Comparison of ENCODE assay signal across 1 cellular context in genomic region chr9:93566408-93567270, GRCh38.
TF ChIP-seq lines count a peak whose summit lies in the region.

No MANE protein-coding gene starts in this region.

TF ChIP-seq in HEK293, 187 proteins besides CTCF, POLR2A, EP300 and RAD21 (continued from another document and continues in another):
- TF ChIP-seq, protein P1, sequence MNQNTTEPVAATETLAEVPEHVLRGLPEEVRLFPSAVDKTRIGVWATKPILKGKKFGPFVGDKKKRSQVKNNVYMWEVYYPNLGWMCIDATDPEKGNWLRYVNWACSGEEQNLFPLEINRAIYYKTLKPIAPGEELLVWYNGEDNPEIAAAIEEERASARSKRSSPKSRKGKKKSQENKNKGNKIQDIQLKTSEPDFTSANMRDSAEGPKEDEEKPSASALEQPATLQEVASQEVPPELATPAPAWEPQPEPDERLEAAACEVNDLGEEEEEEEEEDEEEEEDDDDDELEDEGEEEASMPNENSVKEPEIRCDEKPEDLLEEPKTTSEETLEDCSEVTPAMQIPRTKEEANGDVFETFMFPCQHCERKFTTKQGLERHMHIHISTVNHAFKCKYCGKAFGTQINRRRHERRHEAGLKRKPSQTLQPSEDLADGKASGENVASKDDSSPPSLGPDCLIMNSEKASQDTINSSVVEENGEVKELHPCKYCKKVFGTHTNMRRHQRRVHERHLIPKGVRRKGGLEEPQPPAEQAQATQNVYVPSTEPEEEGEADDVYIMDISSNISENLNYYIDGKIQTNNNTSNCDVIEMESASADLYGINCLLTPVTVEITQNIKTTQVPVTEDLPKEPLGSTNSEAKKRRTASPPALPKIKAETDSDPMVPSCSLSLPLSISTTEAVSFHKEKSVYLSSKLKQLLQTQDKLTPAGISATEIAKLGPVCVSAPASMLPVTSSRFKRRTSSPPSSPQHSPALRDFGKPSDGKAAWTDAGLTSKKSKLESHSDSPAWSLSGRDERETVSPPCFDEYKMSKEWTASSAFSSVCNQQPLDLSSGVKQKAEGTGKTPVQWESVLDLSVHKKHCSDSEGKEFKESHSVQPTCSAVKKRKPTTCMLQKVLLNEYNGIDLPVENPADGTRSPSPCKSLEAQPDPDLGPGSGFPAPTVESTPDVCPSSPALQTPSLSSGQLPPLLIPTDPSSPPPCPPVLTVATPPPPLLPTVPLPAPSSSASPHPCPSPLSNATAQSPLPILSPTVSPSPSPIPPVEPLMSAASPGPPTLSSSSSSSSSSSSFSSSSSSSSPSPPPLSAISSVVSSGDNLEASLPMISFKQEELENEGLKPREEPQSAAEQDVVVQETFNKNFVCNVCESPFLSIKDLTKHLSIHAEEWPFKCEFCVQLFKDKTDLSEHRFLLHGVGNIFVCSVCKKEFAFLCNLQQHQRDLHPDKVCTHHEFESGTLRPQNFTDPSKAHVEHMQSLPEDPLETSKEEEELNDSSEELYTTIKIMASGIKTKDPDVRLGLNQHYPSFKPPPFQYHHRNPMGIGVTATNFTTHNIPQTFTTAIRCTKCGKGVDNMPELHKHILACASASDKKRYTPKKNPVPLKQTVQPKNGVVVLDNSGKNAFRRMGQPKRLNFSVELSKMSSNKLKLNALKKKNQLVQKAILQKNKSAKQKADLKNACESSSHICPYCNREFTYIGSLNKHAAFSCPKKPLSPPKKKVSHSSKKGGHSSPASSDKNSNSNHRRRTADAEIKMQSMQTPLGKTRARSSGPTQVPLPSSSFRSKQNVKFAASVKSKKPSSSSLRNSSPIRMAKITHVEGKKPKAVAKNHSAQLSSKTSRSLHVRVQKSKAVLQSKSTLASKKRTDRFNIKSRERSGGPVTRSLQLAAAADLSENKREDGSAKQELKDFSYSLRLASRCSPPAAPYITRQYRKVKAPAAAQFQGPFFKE (tag by site-specific recombination; IDR thresholded peaks at IDR 0.05; ENCODE audit: borderline replicate concordance), result no peak
- TF ChIP-seq ZNF311 (tag by site-specific recombination; IDR thresholded peaks at IDR 0.05; ENCODE audit: borderline replicate concordance) (no peak), ZNF677 (tag by site-specific recombination; IDR thresholded peaks at IDR 0.05) (no peak), ZNF114 (tag by site-specific recombination; IDR thresholded peaks at IDR 0.05) (no peak), ZNF335 (tag by site-specific recombination; conservative IDR thresholded peaks at IDR 0.05) (no peak; the same call in 1 of the 2 replicates), ZNF555 (tag by site-specific recombination; conservative IDR thresholded peaks at IDR 0.05) (no peak), KLF10 (tag by site-specific recombination; IDR thresholded peaks at IDR 0.05) (peak; percentile 54; the same call in 1 of the 2 replicates), ZNF391 (tag by site-specific recombination; IDR thresholded peaks at IDR 0.05; ENCODE audit: borderline replicate concordance, low read depth) (no peak), ZNF610 (tag by site-specific recombination; IDR thresholded peaks at IDR 0.05; ENCODE audit: borderline replicate concordance) (peak; percentile 37; the same call in 1 of the 2 replicates), YY2 (tag by site-specific recombination; IDR thresholded peaks at IDR 0.05) (no peak), ZNF404 (tag by site-specific recombination; IDR thresholded peaks at IDR 0.05) (no peak), ZNF292 (tag by site-specific recombination; IDR thresholded peaks at IDR 0.05; ENCODE audit: borderline replicate concordance, low read depth) (no peak), ZNF548 (tag by site-specific recombination; IDR thresholded peaks at IDR 0.05) (no peak), ZNF830 (tag by site-specific recombination; IDR thresholded peaks at IDR 0.05; ENCODE audit: low read depth) (no peak), ZNF426 (tag by site-specific recombination; IDR thresholded peaks at IDR 0.05) (no peak), EGR2 (tag by site-specific recombination; IDR thresholded peaks at IDR 0.05; ENCODE audit: low read depth) (no peak), ZNF112 (tag by site-specific recombination; IDR thresholded peaks at IDR 0.05) (no peak), ZNF513 (tag by site-specific recombination; IDR thresholded peaks at IDR 0.05) (no peak), IKZF3 (tag by site-specific recombination; IDR thresholded peaks at IDR 0.05) (peak; percentile 96), ZBTB8A (tag by site-specific recombination; IDR thresholded peaks at IDR 0.05) (peak; percentile 45; the same call in 1 of the 2 replicates), ZNF274 (IDR thresholded peaks at IDR 0.05; ENCODE audit: low read length) (no peak), ZNF274 (tag by site-specific recombination; IDR thresholded peaks at IDR 0.05; ENCODE audit: borderline replicate concordance) (no peak), ZNF658 (tag by site-specific recombination; IDR thresholded peaks at IDR 0.05) (no peak), ZNF529 (tag by site-specific recombination; IDR thresholded peaks at IDR 0.05; ENCODE audit: insufficient replicate concordance) (no peak), ZNF501 (tag by site-specific recombination; IDR thresholded peaks at IDR 0.05) (no peak), HOXD13 (CRISPR knock-in tag; IDR thresholded peaks at IDR 0.05; ENCODE audit: borderline replicate concordance) (no peak), ZNF211 (tag by site-specific recombination; IDR thresholded peaks at IDR 0.05; ENCODE audit: low read depth) (no peak), ZNF473 (tag by site-specific recombination; IDR thresholded peaks at IDR 0.05) (no peak), ZNF2 (tag by site-specific recombination; IDR thresholded peaks at IDR 0.05) (no peak), ZNF776 (tag by site-specific recombination; IDR thresholded peaks at IDR 0.05; ENCODE audit: borderline replicate concordance) (no peak), ZFP3 (tag by site-specific recombination; IDR thresholded peaks at IDR 0.05; ENCODE audit: low read depth) (no peak), ZNF514 (tag by site-specific recombination; IDR thresholded peaks at IDR 0.05) (no peak), ZNF266 (tag by site-specific recombination; IDR thresholded peaks at IDR 0.05; ENCODE audit: low read depth) (no peak), MZF1 (tag by site-specific recombination; IDR thresholded peaks at IDR 0.05; ENCODE audit: borderline replicate concordance) (no peak), ZFP41 (tag by site-specific recombination; IDR thresholded peaks at IDR 0.05; ENCODE audit: borderline replicate concordance) (no peak), ZNF560 (tag by site-specific recombination; IDR thresholded peaks at IDR 0.05; ENCODE audit: borderline replicate concordance) (no peak), ZNF324 (tag by site-specific recombination; IDR thresholded peaks at IDR 0.05) (no peak), ZSCAN30 (tag by site-specific recombination; IDR thresholded peaks at IDR 0.05) (peak; percentile 54; the same call in 1 of the 2 replicates), AEBP2 (tag by site-specific recombination; IDR thresholded peaks at IDR 0.05; ENCODE audit: borderline replicate concordance) (no peak), GLI2 (tag by site-specific recombination; IDR thresholded peaks at IDR 0.05; ENCODE audit: borderline replicate concordance, low read depth) (no peak), ZNF791 (tag by site-specific recombination; IDR thresholded peaks at IDR 0.05) (no peak), ZNF302 (tag by site-specific recombination; IDR thresholded peaks at IDR 0.05; ENCODE audit: low read depth) (no peak), OSR2 (tag by site-specific recombination; IDR thresholded peaks at IDR 0.05) (no peak), ZNF175 (tag by site-specific recombination; IDR thresholded peaks at IDR 0.05) (no peak), ZNF138 (tag by site-specific recombination; IDR thresholded peaks at IDR 0.05; ENCODE audit: borderline replicate concordance) (no peak), KLF7 (tag by site-specific recombination; IDR thresholded peaks at IDR 0.05; ENCODE audit: borderline replicate concordance) (no peak), TRIM28 (IDR thresholded peaks at IDR 0.05; ENCODE audit: borderline replicate concordance, low read length) (no peak), GLI4 (tag by site-specific recombination; IDR thresholded peaks at IDR 0.05) (no peak), ZNF571 (tag by site-specific recombination; IDR thresholded peaks at IDR 0.05) (no peak), ZNF24 (tag by site-specific recombination; IDR thresholded peaks at IDR 0.05) (no peak), KLF16 (tag by site-specific recombination; IDR thresholded peaks at IDR 0.05) (no peak)
- TF ChIP-seq, protein P2, sequence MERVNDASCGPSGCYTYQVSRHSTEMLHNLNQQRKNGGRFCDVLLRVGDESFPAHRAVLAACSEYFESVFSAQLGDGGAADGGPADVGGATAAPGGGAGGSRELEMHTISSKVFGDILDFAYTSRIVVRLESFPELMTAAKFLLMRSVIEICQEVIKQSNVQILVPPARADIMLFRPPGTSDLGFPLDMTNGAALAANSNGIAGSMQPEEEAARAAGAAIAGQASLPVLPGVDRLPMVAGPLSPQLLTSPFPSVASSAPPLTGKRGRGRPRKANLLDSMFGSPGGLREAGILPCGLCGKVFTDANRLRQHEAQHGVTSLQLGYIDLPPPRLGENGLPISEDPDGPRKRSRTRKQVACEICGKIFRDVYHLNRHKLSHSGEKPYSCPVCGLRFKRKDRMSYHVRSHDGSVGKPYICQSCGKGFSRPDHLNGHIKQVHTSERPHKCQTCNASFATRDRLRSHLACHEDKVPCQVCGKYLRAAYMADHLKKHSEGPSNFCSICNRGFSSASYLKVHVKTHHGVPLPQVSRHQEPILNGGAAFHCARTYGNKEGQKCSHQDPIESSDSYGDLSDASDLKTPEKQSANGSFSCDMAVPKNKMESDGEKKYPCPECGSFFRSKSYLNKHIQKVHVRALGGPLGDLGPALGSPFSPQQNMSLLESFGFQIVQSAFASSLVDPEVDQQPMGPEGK (tag by site-specific recombination; IDR thresholded peaks at IDR 0.05), result peak; percentile 90
- TF ChIP-seq, protein P3, sequence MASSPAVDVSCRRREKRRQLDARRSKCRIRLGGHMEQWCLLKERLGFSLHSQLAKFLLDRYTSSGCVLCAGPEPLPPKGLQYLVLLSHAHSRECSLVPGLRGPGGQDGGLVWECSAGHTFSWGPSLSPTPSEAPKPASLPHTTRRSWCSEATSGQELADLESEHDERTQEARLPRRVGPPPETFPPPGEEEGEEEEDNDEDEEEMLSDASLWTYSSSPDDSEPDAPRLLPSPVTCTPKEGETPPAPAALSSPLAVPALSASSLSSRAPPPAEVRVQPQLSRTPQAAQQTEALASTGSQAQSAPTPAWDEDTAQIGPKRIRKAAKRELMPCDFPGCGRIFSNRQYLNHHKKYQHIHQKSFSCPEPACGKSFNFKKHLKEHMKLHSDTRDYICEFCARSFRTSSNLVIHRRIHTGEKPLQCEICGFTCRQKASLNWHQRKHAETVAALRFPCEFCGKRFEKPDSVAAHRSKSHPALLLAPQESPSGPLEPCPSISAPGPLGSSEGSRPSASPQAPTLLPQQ (tag by site-specific recombination; IDR thresholded peaks at IDR 0.05), result 0 out of 2 replicates have a peak, but pooled peaks have one; percentile 33
- TF ChIP-seq, protein P4, sequence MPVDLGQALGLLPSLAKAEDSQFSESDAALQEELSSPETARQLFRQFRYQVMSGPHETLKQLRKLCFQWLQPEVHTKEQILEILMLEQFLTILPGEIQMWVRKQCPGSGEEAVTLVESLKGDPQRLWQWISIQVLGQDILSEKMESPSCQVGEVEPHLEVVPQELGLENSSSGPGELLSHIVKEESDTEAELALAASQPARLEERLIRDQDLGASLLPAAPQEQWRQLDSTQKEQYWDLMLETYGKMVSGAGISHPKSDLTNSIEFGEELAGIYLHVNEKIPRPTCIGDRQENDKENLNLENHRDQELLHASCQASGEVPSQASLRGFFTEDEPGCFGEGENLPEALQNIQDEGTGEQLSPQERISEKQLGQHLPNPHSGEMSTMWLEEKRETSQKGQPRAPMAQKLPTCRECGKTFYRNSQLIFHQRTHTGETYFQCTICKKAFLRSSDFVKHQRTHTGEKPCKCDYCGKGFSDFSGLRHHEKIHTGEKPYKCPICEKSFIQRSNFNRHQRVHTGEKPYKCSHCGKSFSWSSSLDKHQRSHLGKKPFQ (tag by site-specific recombination; IDR thresholded peaks at IDR 0.05), result no peak
- TF ChIP-seq, protein P5, sequence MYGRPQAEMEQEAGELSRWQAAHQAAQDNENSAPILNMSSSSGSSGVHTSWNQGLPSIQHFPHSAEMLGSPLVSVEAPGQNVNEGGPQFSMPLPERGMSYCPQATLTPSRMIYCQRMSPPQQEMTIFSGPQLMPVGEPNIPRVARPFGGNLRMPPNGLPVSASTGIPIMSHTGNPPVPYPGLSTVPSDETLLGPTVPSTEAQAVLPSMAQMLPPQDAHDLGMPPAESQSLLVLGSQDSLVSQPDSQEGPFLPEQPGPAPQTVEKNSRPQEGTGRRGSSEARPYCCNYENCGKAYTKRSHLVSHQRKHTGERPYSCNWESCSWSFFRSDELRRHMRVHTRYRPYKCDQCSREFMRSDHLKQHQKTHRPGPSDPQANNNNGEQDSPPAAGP (tag by site-specific recombination; IDR thresholded peaks at IDR 0.05), result no peak
- TF ChIP-seq, protein P6, sequence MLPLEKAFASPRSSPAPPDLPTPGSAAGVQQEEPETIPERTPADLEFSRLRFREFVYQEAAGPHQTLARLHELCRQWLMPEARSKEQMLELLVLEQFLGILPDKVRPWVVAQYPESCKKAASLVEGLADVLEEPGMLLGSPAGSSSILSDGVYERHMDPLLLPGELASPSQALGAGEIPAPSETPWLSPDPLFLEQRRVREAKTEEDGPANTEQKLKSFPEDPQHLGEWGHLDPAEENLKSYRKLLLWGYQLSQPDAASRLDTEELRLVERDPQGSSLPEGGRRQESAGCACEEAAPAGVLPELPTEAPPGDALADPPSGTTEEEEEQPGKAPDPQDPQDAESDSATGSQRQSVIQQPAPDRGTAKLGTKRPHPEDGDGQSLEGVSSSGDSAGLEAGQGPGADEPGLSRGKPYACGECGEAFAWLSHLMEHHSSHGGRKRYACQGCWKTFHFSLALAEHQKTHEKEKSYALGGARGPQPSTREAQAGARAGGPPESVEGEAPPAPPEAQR (tag by site-specific recombination; IDR thresholded peaks at IDR 0.05), result no peak
